In genomic region chr5:126614189-126614588, GRCh38 we compare ENCODE assay signal across 17 cellular contexts.
DNase-seq lines count a peak whose midpoint lies in the region; ATAC-seq and TF ChIP-seq lines count a peak whose summit lies in the region.
"Had no signal": no experiment of that assay in that cellular context is flagged by ENCODE, and none has a peak within 500 bp of the region (broad histone marks: within the 10 kb centered on the region; RNA-seq: fewer than 3 reads in every experiment).

No MANE protein-coding gene starts in this region.

- peak overlapping the region; percentile 48; the same call in 1 of the 2 replicates for H3K4me2 ChIP-seq in MM.1S (ENCODE audit: low read depth, low read length)

- H3K79me2 ChIP-seq in MM.1S (ENCODE audit: low read length), result peaks cover 84% of the 10 kb centered on the region

- no peaks in the 10 kb centered on the region for H3K27me3 Mint-ChIP-seq in stimulated activated naive CD8-positive, alpha-beta T cell treated with anti-CD3 and anti-CD28 coated beads, Interleukin-15, Interleukin-2, amounts not matched to agents 100 ng/mL and 50 ng/mL, for 24 hours
- no peaks in the 10 kb centered on the region for H3K27me3 Mint-ChIP-seq in central memory CD8-positive, alpha-beta T cell
- H3K27me3 Mint-ChIP-seq: CD4-positive, alpha-beta T cell had no signal

- no peak for DNase-seq in stimulated activated naive CD8-positive, alpha-beta T cell treated with anti-CD3 and anti-CD28 coated beads, Interleukin-15, Interleukin-2, amounts not matched to agents 100 U/mL and 50 U/mL, for 24 hours
- peak; percentile 36 for DNase-seq in MM.1S
- DNase-seq in central memory CD8-positive, alpha-beta T cell (ENCODE audit: low spot score in 2 of 2), result no peak
- DNase-seq in NCI-H510A (lab: John Stamatoyannopoulos, UW), result no peak
- no peak for DNase-seq in stimulated activated CD8-positive, alpha-beta memory T cell treated with anti-CD3 and anti-CD28 coated beads, Interleukin-4, amount 100 ng/mL, for 48 hours
- DNase-seq in NCI-H526 (lab: John Stamatoyannopoulos, UW), result no peak
- DNase-seq: ACHN; CD4-positive, alpha-beta T cell; DMS79 treated with DMSO at 0.1 percent for 48 hours; GDM1; IMR-90; NCI-H1105; NCI-H1694 treated with DMSO at 0.1 percent for 48 hours; NCI-H748 treated with DMSO at 0.1 percent for 48 hours; SHP77 had no signal

- H3F3A ChIP-seq in MM.1S (ENCODE audit: insufficient read depth, low read length), result peaks cover 36% of the 10 kb centered on the region

- no peak overlapping the region; the same call in 1 of the 2 replicates for H3K4me3 ChIP-seq in MM.1S (ENCODE audit: low read length)
- H3K4me3 ChIP-seq: HAP-1 had no signal

- H3K36me3 ChIP-seq in MM.1S (replicated peaks; ENCODE audit: insufficient read depth, low read length), result peaks cover 6% of the 10 kb centered on the region; the same call in 1 of the 2 replicates

- no peak for ATAC-seq in stimulated activated naive CD8-positive, alpha-beta T cell treated with anti-CD3 and anti-CD28 coated beads, Interleukin-15, Interleukin-2, amounts not matched to agents 100 U/mL and 50 U/mL, for 24 hours
- no peak for ATAC-seq in central memory CD8-positive, alpha-beta T cell (replicated peaks; ENCODE audit: extremely low read depth, poor library complexity, severe bottlenecking)

- no peaks in the 10 kb centered on the region for H3K9me2 ChIP-seq in MM.1S (replicated peaks; ENCODE audit: insufficient read depth, low read length)

- no peaks in the 10 kb centered on the region for H4K20me1 ChIP-seq in MM.1S (ENCODE audit: insufficient read depth, low read length)

- H3K9me3 ChIP-seq in MM.1S (replicated peaks; ENCODE audit: insufficient read depth, low read length), result no peaks in the 10 kb centered on the region
- H3K9me3 ChIP-seq: HAP-1 had no signal

- H3K36me3 Mint-ChIP-seq in stimulated activated naive CD8-positive, alpha-beta T cell treated with anti-CD3 and anti-CD28 coated beads, Interleukin-15, Interleukin-2, amounts not matched to agents 100 ng/mL and 50 ng/mL, for 24 hours (ENCODE audit: low read depth), result peaks cover 52% of the 10 kb centered on the region
- H3K36me3 Mint-ChIP-seq in central memory CD8-positive, alpha-beta T cell (ENCODE audit: insufficient read depth), result peaks cover 70% of the 10 kb centered on the region

- no peak for TF ChIP-seq CTCF in MM.1S (IDR thresholded peaks at IDR 0.05; ENCODE audit: low read length)

- no peaks in the 10 kb centered on the region for H3K9me3 Mint-ChIP-seq in stimulated activated naive CD8-positive, alpha-beta T cell treated with anti-CD3 and anti-CD28 coated beads, Interleukin-15, Interleukin-2, amounts not matched to agents 100 ng/mL and 50 ng/mL, for 24 hours
- H3K9me3 Mint-ChIP-seq in central memory CD8-positive, alpha-beta T cell, result no peaks in the 10 kb centered on the region
- H3K9me3 Mint-ChIP-seq: CD4-positive, alpha-beta T cell had no signal

- peaks cover 24% of the 10 kb centered on the region for H3K4me1 Mint-ChIP-seq in stimulated activated naive CD8-positive, alpha-beta T cell treated with anti-CD3 and anti-CD28 coated beads, Interleukin-15, Interleukin-2, amounts not matched to agents 100 ng/mL and 50 ng/mL, for 24 hours (ENCODE audit: low read depth)
- peaks cover 41% of the 10 kb centered on the region for H3K4me1 Mint-ChIP-seq in central memory CD8-positive, alpha-beta T cell

- peak overlapping the region; percentile 96 for H3K27ac ChIP-seq in MM.1S (ENCODE audit: low read length)

- H3K9ac ChIP-seq in MM.1S (ENCODE audit: low read length), result peak overlapping the region; percentile 42; the same call in 1 of the 2 replicates

- H2AFZ ChIP-seq in MM.1S (ENCODE audit: low read length), result no peak overlapping the region

- peaks cover 44% of the 10 kb centered on the region for H3K4me1 ChIP-seq in MM.1S (ENCODE audit: low read length)
- H3K4me1 ChIP-seq: HAP-1 had no signal

- H3K27me3 ChIP-seq in MM.1S (replicated peaks; ENCODE audit: insufficient read depth, low read length), result no peaks in the 10 kb centered on the region

- H3K4me3 Mint-ChIP-seq in stimulated activated naive CD8-positive, alpha-beta T cell treated with anti-CD3 and anti-CD28 coated beads, Interleukin-15, Interleukin-2, amounts not matched to agents 100 ng/mL and 50 ng/mL, for 24 hours, result no peak overlapping the region
- H3K4me3 Mint-ChIP-seq in central memory CD8-positive, alpha-beta T cell, result no peak overlapping the region
- H3K4me3 Mint-ChIP-seq: CD4-positive, alpha-beta T cell had no signal

- peak overlapping the region; percentile 16 for H3K27ac Mint-ChIP-seq in stimulated activated naive CD8-positive, alpha-beta T cell treated with anti-CD3 and anti-CD28 coated beads, Interleukin-15, Interleukin-2, amounts not matched to agents 100 ng/mL and 50 ng/mL, for 24 hours
- H3K27ac Mint-ChIP-seq in central memory CD8-positive, alpha-beta T cell (ENCODE audit: low read depth), result peak overlapping the region; percentile 32
